5 cellular contexts compared by ENCODE assay signal in the genomic region with DNA sequence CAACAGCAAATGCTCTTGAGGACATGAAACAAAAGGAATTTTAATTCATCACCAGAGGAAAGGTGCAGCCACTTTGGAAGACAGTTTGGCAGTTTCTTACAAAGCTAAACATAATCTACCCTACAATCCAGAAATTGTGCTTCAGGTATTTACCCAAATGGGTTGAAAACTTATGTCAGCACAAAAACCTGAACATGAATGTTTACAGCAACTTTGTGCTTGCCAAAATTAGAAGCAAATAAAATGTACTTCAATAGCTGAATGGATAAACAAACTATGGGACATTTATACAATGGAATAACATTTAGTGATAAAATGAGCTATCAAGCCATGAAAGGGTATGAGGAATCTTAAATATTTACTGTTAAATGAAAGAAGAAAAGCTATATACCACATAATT. TPM values are rescaled to one million over a fixed set of nuclear protein-coding genes. Genes with fewer than 3 reads are reported as not detected.
"Had no signal": no experiment of that assay in that cellular context is flagged by ENCODE, and none has a peak within 500 bp of the region (broad histone marks: within the 10 kb centered on the region; RNA-seq: fewer than 3 reads in every experiment).

No MANE protein-coding gene starts in this region.

- H3K27ac ChIP-seq: HL-60 had no signal

- H3K4me3 ChIP-seq: K562 had no signal

- DNase-seq: IMR-90, KBM-7 had no signal

RNA-seq across cellular contexts. Expression of a gene that starts 6.9 kb away (rescaled TPM):
- total RNA-seq: HepG2 had no signal
